15 cellular contexts compared by ENCODE assay signal in genomic region chr13:31588331-31588730, GRCh38.
"Had no signal": no experiment of that assay in that cellular context is flagged by ENCODE, and none has a peak within 500 bp of the region (broad histone marks: within the 10 kb centered on the region; RNA-seq: fewer than 3 reads in every experiment).

No MANE protein-coding gene starts in this region.

- H3K4me1 ChIP-seq: ascending aorta, foreskin keratinocyte, heart right ventricle, right lobe of liver, spleen, tibial artery had no signal

- ATAC-seq: foreskin keratinocyte; heart right ventricle; naive thymus-derived CD4-positive, alpha-beta T cell; right lobe of liver; stimulated activated memory B cell treated with anti-CD40 and anti-IgM and Interleukin-4, amounts not matched to agents 10 μg/mL and 1 μg/mL and 100 μg/mL, for 72 hours had no signal

- DNase-seq: activated CD4-positive, alpha-beta memory T cell treated with anti-CD3 and anti-CD28 coated beads for 36 hours; activated gamma-delta T cell; activated naive CD8-positive, alpha-beta T cell treated with anti-CD3 and anti-CD28 coated beads, Interleukin-2, amount 10 ng/mL, durations not matched to agents 7 days and 5 days; activated T-cell treated with anti-CD3 and anti-CD28 coated beads, Interleukin-2, amount 50 U/mL, for 48 hours; foreskin keratinocyte; heart right ventricle; kidney; naive thymus-derived CD4-positive, alpha-beta T cell; right lobe of liver; spleen; stimulated activated CD4-positive, alpha-beta T cell treated with anti-CD3 and anti-CD28 coated beads, Interleukin-1b, Interleukin-23, amount 100 ng/mL, for 48 hours; T-helper 9 cell; tibial artery had no signal

- H3K9me3 ChIP-seq: right lobe of liver had no signal

- FAIRE-seq: kidney had no signal

- H3K27me3 ChIP-seq: ascending aorta, foreskin keratinocyte, spleen, tibial artery had no signal

- H3K36me3 ChIP-seq: ascending aorta, heart right ventricle, right lobe of liver, spleen, tibial artery had no signal

- H3K4me3 ChIP-seq: ascending aorta, heart right ventricle, right lobe of liver, spleen, tibial artery had no signal

- H3K27ac ChIP-seq: ascending aorta, foreskin keratinocyte, heart right ventricle, right lobe of liver, spleen, tibial artery had no signal
